Comparison of ENCODE assay signal across 8 cellular contexts in the genomic region with DNA sequence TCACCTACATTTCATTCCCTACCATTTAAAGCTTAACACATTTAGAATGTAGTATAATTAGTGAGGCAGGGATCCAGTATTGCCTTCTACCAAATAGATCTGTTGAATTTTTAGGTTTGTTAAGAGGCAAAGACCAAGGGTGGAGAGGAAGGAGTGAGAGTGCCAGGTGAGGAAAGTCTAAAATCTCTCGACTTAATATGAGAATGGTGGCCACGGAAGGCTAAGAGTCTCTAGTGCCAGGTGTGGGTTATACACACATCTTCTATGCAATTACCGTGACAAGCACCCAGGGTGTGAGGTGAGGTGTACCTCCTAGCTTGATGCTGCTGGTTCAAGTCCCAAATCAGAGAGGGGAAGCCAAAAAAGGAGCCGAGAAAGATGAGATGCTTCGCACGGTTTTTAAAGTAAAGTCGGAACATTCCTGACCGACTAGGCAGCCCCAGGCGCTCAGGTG. TPM values are rescaled to one million over a fixed set of nuclear protein-coding genes. Genes with fewer than 3 reads are reported as not detected.
A peak's percentile ranks its signal among the peaks of the same experiment; 100 is the strongest.
DNase-seq lines count a peak whose midpoint lies in the region; ATAC-seq and TF ChIP-seq lines count a peak whose summit lies in the region.

No MANE protein-coding gene starts in this region.

- POLR2A ChIA-PET in activated CD4-positive, alpha-beta T cell treated with anti-CD3 and anti-CD28 coated beads for 36 hours (lab: Charles Lee) = no interaction called here
- POLR2A ChIA-PET in PC-9 (lab: Charles Lee; ENCODE audit: unreplicated experiment) = interaction anchor here (0.6 to 0.7 kb wide), 3 partner anchors 23 to 350 kb away, joined by 3 to 20 read pairs (median 14); a partner anchor contains a TSS

- H3K36me3 Mint-ChIP-seq in activated CD4-positive, alpha-beta T cell treated with anti-CD3 and anti-CD28 coated beads for 36 hours (ENCODE audit: low read depth) = no peaks in the 10 kb centered on the region
- H3K36me3 Mint-ChIP-seq in osteocyte (ENCODE audit: unreplicated experiment) = no peaks in the 10 kb centered on the region

- peak overlapping the region; percentile 100 for H2AFZ ChIP-seq in PC-9

- peak overlapping the region; percentile 27 for H3K9ac ChIP-seq in endocrine pancreas (ENCODE audit: control insufficient read depth, insufficient read depth, low read length)

- H3K27ac ChIP-seq in PC-9 = no peak overlapping the region

- H3K4me1 ChIP-seq in PC-9 (replicated peaks; ENCODE audit: insufficient read depth) (peaks cover 23% of the 10 kb centered on the region), endocrine pancreas (ENCODE audit: control insufficient read depth, insufficient read depth, low read length) (peaks cover 6% of the 10 kb centered on the region)

- peaks cover 16% of the 10 kb centered on the region for H3K27me3 Mint-ChIP-seq in activated CD4-positive, alpha-beta T cell treated with anti-CD3 and anti-CD28 coated beads for 36 hours
- H3K27me3 Mint-ChIP-seq in osteocyte (ENCODE audit: unreplicated experiment) = peaks cover 28% of the 10 kb centered on the region

- H3K27me3 ChIP-seq in PC-9 (ENCODE audit: insufficient read depth, low read depth) (no peaks in the 10 kb centered on the region), endocrine pancreas (ENCODE audit: control insufficient read depth, insufficient read depth, low read length) (no peaks in the 10 kb centered on the region)

- H3K4me3 Mint-ChIP-seq in activated CD4-positive, alpha-beta T cell treated with anti-CD3 and anti-CD28 coated beads for 36 hours = peak overlapping the region; percentile 87
- H3K4me3 Mint-ChIP-seq in osteocyte (ENCODE audit: unreplicated experiment) = peak overlapping the region; percentile 95

- H3K4me3 ChIP-seq in PC-9 (peak overlapping the region; percentile 96), endocrine pancreas (ENCODE audit: control insufficient read depth, insufficient read depth, low read length) (peak overlapping the region; percentile 75)

- CTCF ChIA-PET in activated CD4-positive, alpha-beta T cell treated with anti-CD3 and anti-CD28 coated beads for 36 hours (lab: Charles Lee) = interaction anchor here (1.3 to 2.7 kb wide), 2 partner anchors 39 to 215 kb away, joined by 3 to 11 read pairs; a partner anchor contains a TSS
- CTCF ChIA-PET in PC-9 (lab: Charles Lee) = interaction anchor here (0.6 to 2.2 kb wide), 2 partner anchors 39 to 343 kb away, joined by 5 to 9 read pairs; no protein-coding TSS in a partner anchor

- ATAC-seq in activated CD4-positive, alpha-beta T cell treated with anti-CD3 and anti-CD28 coated beads for 36 hours = no peak
- peak; percentile 17 for ATAC-seq in HG02642 (IDR thresholded peaks at IDR 0.05; ENCODE audit: poor library complexity, unreplicated experiment)

- intact Hi-C loops in activated CD4-positive, alpha-beta T cell treated with anti-CD3 and anti-CD28 coated beads for 36 hours (cut with DNase I, micrococcal nuclease) = loop anchor here (1.0 to 10.0 kb wide), 4 partner anchors 23 to 1401 kb away; a partner anchor contains a TSS
- intact Hi-C loops in PC-9 (cut with micrococcal nuclease; ENCODE audit: unreplicated experiment) = loop anchor here (1.0 to 10.0 kb wide), 3 partner anchors 23 to 379 kb away; a partner anchor contains a TSS

- peak; percentile 28 for DNase-seq in activated CD4-positive, alpha-beta T cell treated with anti-CD3 and anti-CD28 coated beads for 36 hours
- no peak for DNase-seq in activated CD4-positive, alpha-beta T cell treated with anti-CD3 and anti-CD28 coated beads, Interleukin-2, amount 50 U/mL, for 48 hours
- DNase-seq in PC-9 = no peak
- DNase-seq in osteocyte (ENCODE audit: extremely low spot score, unreplicated experiment) = no peak
- no peak for DNase-seq in NCI-H446 treated with DMSO at 0.1 percent for 48 hours (lab: John Stamatoyannopoulos, UW)
- DNase-seq in DMS153 (lab: John Stamatoyannopoulos, UW) = no peak

- H3K9me2 ChIP-seq in PC-9 (ENCODE audit: insufficient read depth) = no peaks in the 10 kb centered on the region

- H3K27ac Mint-ChIP-seq in activated CD4-positive, alpha-beta T cell treated with anti-CD3 and anti-CD28 coated beads for 36 hours = no peak overlapping the region
- peak overlapping the region; percentile 68 for H3K27ac Mint-ChIP-seq in osteocyte (ENCODE audit: unreplicated experiment)

- no peaks in the 10 kb centered on the region for H3K9me3 Mint-ChIP-seq in activated CD4-positive, alpha-beta T cell treated with anti-CD3 and anti-CD28 coated beads for 36 hours (ENCODE audit: low read depth)
- H3K9me3 Mint-ChIP-seq in osteocyte (ENCODE audit: unreplicated experiment) = no peaks in the 10 kb centered on the region

- H3K4me1 Mint-ChIP-seq in activated CD4-positive, alpha-beta T cell treated with anti-CD3 and anti-CD28 coated beads for 36 hours = peaks cover 26% of the 10 kb centered on the region
- peaks cover 30% of the 10 kb centered on the region for H3K4me1 Mint-ChIP-seq in osteocyte (ENCODE audit: unreplicated experiment)

- no TSS peak for BruUV-seq in PC-9 (replicated peaks; lab: Mats Ljungman, UMichigan)

- no peaks in the 10 kb centered on the region for H4K20me1 ChIP-seq in PC-9 (ENCODE audit: insufficient read depth)

- no peaks in the 10 kb centered on the region for H3K9me3 ChIP-seq in PC-9 (ENCODE audit: insufficient read depth, low read depth)
- no peaks in the 10 kb centered on the region for H3K9me3 ChIP-seq in endocrine pancreas (ENCODE audit: control insufficient read depth, low read length)

- peaks cover 14% of the 10 kb centered on the region; the same call in 1 of the 2 replicates for H3F3A ChIP-seq in PC-9 (ENCODE audit: insufficient read depth, low read depth)

- H3K36me3 ChIP-seq in PC-9 (ENCODE audit: low read depth) (no peaks in the 10 kb centered on the region), endocrine pancreas (ENCODE audit: control insufficient read depth, insufficient read depth, low read length) (no peaks in the 10 kb centered on the region)

- H3K4me2 ChIP-seq in PC-9 = peak overlapping the region; percentile 100

- no peaks in the 10 kb centered on the region for H3K79me2 ChIP-seq in PC-9 (ENCODE audit: low read depth)

- TF ChIP-seq CTCF in PC-9 (conservative IDR thresholded peaks at IDR 0.05) = no peak
- TF ChIP-seq CTCF in osteocyte (IDR thresholded peaks at IDR 0.05) = no peak

RNA-seq across cellular contexts. Expression of a gene that starts 0.4 kb away (rescaled TPM):
- total RNA-seq in activated CD4-positive, alpha-beta T cell treated with anti-CD3 and anti-CD28 coated beads for 36 hours = under 1 TPM in 1 of 2 experiments, not detected in 1; 0.05 TPM
- total RNA-seq in PC-9 (2021) = 0.33 and 0.98 TPM in 2 replicates
- 0.26 and 0.32 TPM in 2 replicates for total RNA-seq in osteocyte

RNA-seq across cellular contexts. Expression of a gene that starts 23.7 kb away (rescaled TPM):
- 10 to 100 TPM; 62.3 to 64.0 TPM for total RNA-seq in activated CD4-positive, alpha-beta T cell treated with anti-CD3 and anti-CD28 coated beads for 36 hours
- total RNA-seq in PC-9 (2021) (57.0 and 75.9 TPM in 2 replicates), osteocyte (56.5 and 64.7 TPM in 2 replicates)
